In the genomic region with DNA sequence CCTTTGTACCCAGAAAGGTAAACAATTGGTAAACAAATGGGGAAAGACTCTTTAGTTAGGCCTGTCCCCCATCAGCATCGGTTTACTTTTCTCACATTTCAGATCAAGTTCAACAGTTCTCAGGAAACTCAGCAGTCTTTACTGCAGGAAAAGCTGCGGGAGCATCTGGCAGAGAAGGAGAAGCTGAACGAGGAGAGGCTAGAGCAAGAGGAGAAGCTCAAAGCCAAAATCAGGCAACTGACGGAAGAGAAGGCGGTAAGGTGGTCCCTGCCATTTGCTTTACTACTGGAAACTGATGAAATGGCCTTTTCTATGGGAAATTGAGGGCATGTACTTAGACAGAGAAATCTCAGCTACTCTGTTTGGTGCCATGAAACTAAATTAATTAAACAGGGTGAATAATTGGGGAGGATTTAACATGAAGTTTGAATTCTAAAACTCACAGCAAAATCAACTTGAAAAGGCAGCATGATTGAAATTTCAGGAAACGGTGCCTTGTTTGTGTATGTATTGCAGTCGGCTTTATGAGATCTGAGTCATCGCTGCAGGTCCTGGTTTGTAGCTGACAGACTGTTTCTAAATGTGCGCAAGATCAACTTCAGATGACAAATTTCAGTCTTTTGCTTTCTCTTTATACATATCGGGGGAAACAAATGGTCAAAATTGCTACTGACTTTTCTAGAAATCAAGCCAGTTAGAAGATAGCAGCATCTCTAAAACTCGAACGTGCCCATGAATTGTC, we compare ENCODE assay signal across 13 cellular contexts.
DNase-seq lines count a peak whose midpoint lies in the region; ATAC-seq, FAIRE-seq and TF ChIP-seq lines count a peak whose summit lies in the region.
"Had no signal": no experiment of that assay in that cellular context is flagged by ENCODE, and none has a peak within 500 bp of the region (broad histone marks: within the 10 kb centered on the region; RNA-seq: fewer than 3 reads in every experiment).

No MANE protein-coding gene starts in this region.

- no peak for DNase-seq in CD4-positive, alpha-beta memory T cell
- DNase-seq in MG63 (peak; percentile 39), astrocyte of the spinal cord (ENCODE audit: low read depth, low spot score) (peak; percentile 72), mucosa of descending colon (peak in 1 of 3 donors; percentile 60), NCI-H2196 treated with DMSO at 0.1 percent for 48 hours (lab: John Stamatoyannopoulos, UW; ENCODE audit: unreplicated experiment) (no peak), GM19239 (ENCODE audit: insufficient read length, low spot score) (no peak), glutamatergic neuron (no peak)
- DNase-seq: H7; naive thymus-derived CD8-positive, alpha-beta T cell; NCI-H1048; T1000 had no signal

- H3K36me3 Mint-ChIP-seq in CD4-positive, alpha-beta memory T cell: no peaks in the 10 kb centered on the region
- H3K36me3 Mint-ChIP-seq in glutamatergic neuron (ENCODE audit: unreplicated experiment): no peaks in the 10 kb centered on the region
- H3K36me3 Mint-ChIP-seq: naive thymus-derived CD8-positive, alpha-beta T cell had no signal

- no peaks in the 10 kb centered on the region for H3K9me3 Mint-ChIP-seq in CD4-positive, alpha-beta memory T cell
- no peaks in the 10 kb centered on the region for H3K9me3 Mint-ChIP-seq in glutamatergic neuron (ENCODE audit: unreplicated experiment)
- H3K9me3 Mint-ChIP-seq: naive thymus-derived CD8-positive, alpha-beta T cell had no signal

- H3K27me3 Mint-ChIP-seq in CD4-positive, alpha-beta memory T cell: peaks cover 1 to 13% of the 10 kb centered on the region in 2 donors
- peaks cover 10% of the 10 kb centered on the region for H3K27me3 Mint-ChIP-seq in glutamatergic neuron (ENCODE audit: unreplicated experiment)

- POLR2A ChIA-PET in CD4-positive, alpha-beta memory T cell (lab: Charles Lee; ENCODE audit: partially characterized antibody): interaction anchor here (2.5 kb wide), 1 partner anchor 68 kb away, joined by 9 read pairs; a partner anchor contains a TSS

- in situ Hi-C loops in astrocyte of the spinal cord (cut with HindIII; ENCODE audit: low sequenced_read_pairs): no loop called here

- H3K4me1 ChIP-seq in CD4-positive, alpha-beta memory T cell (ENCODE audit: insufficient read depth, low read length): peaks cover 47% of the 10 kb centered on the region
- peaks cover 46% of the 10 kb centered on the region for H3K4me1 ChIP-seq in mucosa of descending colon (ENCODE audit: low read depth)

- no peak for FAIRE-seq in GM19239 (lab: Jason Lieb, UNC)

- TF ChIP-seq CTCF in astrocyte of the spinal cord (IDR thresholded peaks at IDR 0.05; ENCODE audit: low read depth, low read length) (no peak), mucosa of descending colon (IDR thresholded peaks at IDR 0.05) (no peak), glutamatergic neuron (IDR thresholded peaks at IDR 0.05; ENCODE audit: partially characterized antibody, unreplicated experiment) (no peak)

- no peaks in the 10 kb centered on the region for H3K36me3 ChIP-seq in CD4-positive, alpha-beta memory T cell (ENCODE audit: insufficient read depth, low read length)
- H3K36me3 ChIP-seq in MG63 (no peaks in the 10 kb centered on the region), mucosa of descending colon (ENCODE audit: low read depth) (no peaks in the 10 kb centered on the region)

- intact Hi-C loops in CD4-positive, alpha-beta memory T cell (cut with micrococcal nuclease): no loop called here
- intact Hi-C loops in mucosa of descending colon (cut with DNase I, micrococcal nuclease): no loop called here

- CTCF ChIA-PET in CD4-positive, alpha-beta memory T cell (lab: Charles Lee; ENCODE audit: partially characterized antibody): interaction anchor here (0.6 to 1.2 kb wide), 4 partner anchors 18 to 90 kb away, joined by 3 to 4 read pairs (median 4); no protein-coding TSS in a partner anchor

- peak overlapping the region in 5 of 8 donors; percentile 19 to 49 (median 30) for H3K4me3 Mint-ChIP-seq in CD4-positive, alpha-beta memory T cell
- no peak overlapping the region for H3K4me3 Mint-ChIP-seq in glutamatergic neuron (ENCODE audit: unreplicated experiment)

- H3K27me3 ChIP-seq in CD4-positive, alpha-beta memory T cell (ENCODE audit: insufficient read depth, low read length): no peaks in the 10 kb centered on the region
- no peaks in the 10 kb centered on the region for H3K27me3 ChIP-seq in MG63

- no peak overlapping the region for H3K4me3 ChIP-seq in CD4-positive, alpha-beta memory T cell (ENCODE audit: low read length in 2 of 2)
- H3K4me3 ChIP-seq in MG63 (no peak overlapping the region), astrocyte of the spinal cord (ENCODE audit: low read depth, low read length) (no peak overlapping the region), mucosa of descending colon (no peak overlapping the region)
- H3K4me3 ChIP-seq: coronary artery had no signal

- ATAC-seq in mucosa of descending colon (peak; percentile 53), HG02973 (IDR thresholded peaks at IDR 0.05; ENCODE audit: unreplicated experiment) (no peak)
- ATAC-seq: naive thymus-derived CD8-positive, alpha-beta T cell had no signal

- peak overlapping the region; percentile 8 to 87 (median 64) for H3K27ac Mint-ChIP-seq in CD4-positive, alpha-beta memory T cell
- no peak overlapping the region for H3K27ac Mint-ChIP-seq in glutamatergic neuron (ENCODE audit: unreplicated experiment)

- peak overlapping the region; percentile 10 for H3K27ac ChIP-seq in CD4-positive, alpha-beta memory T cell (ENCODE audit: low read depth, low read length)
- H3K27ac ChIP-seq: coronary artery had no signal

- peaks cover 23 to 56% (median 39%) of the 10 kb centered on the region in 4 donors for H3K4me1 Mint-ChIP-seq in CD4-positive, alpha-beta memory T cell
- H3K4me1 Mint-ChIP-seq in glutamatergic neuron (ENCODE audit: low read depth, unreplicated experiment): peaks cover 3% of the 10 kb centered on the region

- H3K9me3 ChIP-seq in CD4-positive, alpha-beta memory T cell (ENCODE audit: control insufficient read depth in 1 of 2, low read length in 2 of 2): no peaks in the 10 kb centered on the region
- H3K9me3 ChIP-seq in MG63 (peaks cover 6% of the 10 kb centered on the region), mucosa of descending colon (no peaks in the 10 kb centered on the region)

Comparison
In these comparisons a context has a peak if more than half of its experiments do, and no peak if none do; other contexts are left out.
1. DNase-seq: peak in MG63 (single experiment) and astrocyte of the spinal cord (single experiment); none in CD4-positive, alpha-beta memory T cell (0 of 5), NCI-H2196 treated with DMSO at 0.1 percent for 48 hours (single experiment), GM19239 (single experiment) and glutamatergic neuron (single experiment).